In the genomic region with DNA sequence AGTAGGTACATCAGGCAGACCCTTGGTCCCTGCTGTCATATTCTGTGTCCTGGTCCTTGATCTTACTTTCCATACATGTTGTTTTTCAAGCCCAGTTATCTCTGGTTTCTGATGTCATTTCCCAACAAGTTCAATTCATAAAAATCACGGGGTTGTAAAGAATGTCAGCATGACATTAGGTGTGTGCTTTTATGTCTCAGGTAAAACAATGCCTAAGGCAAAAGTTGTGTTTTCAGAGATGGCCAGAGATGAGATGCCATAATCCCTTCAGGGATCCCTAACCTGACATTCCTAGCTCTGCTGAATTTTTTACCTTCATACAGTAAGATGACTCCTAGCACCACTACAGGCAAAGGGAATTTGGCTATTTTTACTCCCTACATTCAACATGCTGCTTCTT, we compare ENCODE assay signal across 8 cellular contexts.
"Had no signal": no experiment of that assay in that cellular context is flagged by ENCODE, and none has a peak within 500 bp of the region (broad histone marks: within the 10 kb centered on the region; RNA-seq: fewer than 3 reads in every experiment).

No MANE protein-coding gene starts in this region.

- H3K4me3 Mint-ChIP-seq: IgD-negative memory B cell had no signal

- H3K36me3 Mint-ChIP-seq: IgD-negative memory B cell had no signal

- H3K27me3 Mint-ChIP-seq: IgD-negative memory B cell had no signal

- H3K4me3 ChIP-seq: K562 had no signal

- H3K27ac Mint-ChIP-seq: IgD-negative memory B cell had no signal

- DNase-seq: IMR-90, KBM-7, KG1 had no signal

- FAIRE-seq: HepG2, HTR-8/SVneo, K562 had no signal

- H3K27ac ChIP-seq: HL-60 had no signal
